In the genomic region with DNA sequence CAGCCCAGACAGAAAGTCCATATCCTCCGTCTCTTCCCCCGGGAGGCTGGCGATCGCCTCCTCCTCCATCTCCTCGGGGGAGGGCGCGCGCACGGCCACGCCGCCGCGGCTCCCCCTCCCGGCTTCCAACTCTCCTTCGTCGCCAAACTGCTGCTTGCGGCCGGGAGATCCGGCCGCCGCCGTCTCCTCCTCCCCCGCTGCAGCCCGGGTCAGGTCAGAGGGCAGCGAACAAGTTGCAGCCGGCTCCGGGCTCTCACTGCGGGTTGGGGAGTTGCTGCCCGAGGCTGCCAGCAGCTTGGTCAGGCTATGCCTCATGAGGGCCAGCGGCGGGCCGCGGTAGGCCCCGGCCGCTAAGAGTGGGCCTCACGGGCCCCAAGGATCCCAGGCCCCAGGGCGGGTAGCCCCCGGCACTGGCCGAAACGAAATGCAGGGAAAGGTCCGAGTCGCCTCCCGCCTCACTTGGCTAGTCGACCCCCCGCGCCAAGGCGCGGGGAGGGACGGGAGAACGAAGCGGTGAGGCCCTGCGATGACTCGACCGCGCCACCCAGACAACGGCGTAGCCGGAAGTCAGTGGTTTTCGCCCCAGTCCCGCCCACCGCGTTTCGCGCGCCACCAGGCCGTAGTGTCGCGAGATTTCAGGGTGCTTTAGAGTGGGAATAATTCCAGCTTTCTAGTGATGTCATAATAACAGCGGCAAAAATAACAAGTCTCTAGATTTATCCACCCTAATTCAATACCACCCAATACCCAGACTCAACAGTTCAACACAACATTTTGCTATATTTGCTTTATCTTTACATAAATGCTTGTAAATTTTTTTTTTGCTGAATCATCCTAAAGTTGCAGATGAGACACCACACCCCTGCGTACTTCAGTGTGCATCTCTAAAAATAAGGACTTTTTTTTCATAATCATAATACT, we compare ENCODE assay signal across 8 cellular contexts. TPM values are rescaled to one million over a fixed set of nuclear protein-coding genes. Genes with fewer than 3 reads are reported as not detected.
DNase-seq lines count a peak whose midpoint lies in the region; ATAC-seq, FAIRE-seq and TF ChIP-seq lines count a peak whose summit lies in the region.

A gene with protein sequence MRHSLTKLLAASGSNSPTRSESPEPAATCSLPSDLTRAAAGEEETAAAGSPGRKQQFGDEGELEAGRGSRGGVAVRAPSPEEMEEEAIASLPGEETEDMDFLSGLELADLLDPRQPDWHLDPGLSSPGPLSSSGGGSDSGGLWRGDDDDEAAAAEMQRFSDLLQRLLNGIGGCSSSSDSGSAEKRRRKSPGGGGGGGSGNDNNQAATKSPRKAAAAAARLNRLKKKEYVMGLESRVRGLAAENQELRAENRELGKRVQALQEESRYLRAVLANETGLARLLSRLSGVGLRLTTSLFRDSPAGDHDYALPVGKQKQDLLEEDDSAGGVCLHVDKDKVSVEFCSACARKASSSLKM (minus strand): TSS at position 569 of the 921 bp plus-strand sequence. CDS start 254 bp downstream, at position 315.

- intact Hi-C loops in kidney (cut with DNase I): no loop called here

- DNase-seq in AG20443 (ENCODE audit: low spot score) (peak; percentile 96), NCI-H510A (lab: John Stamatoyannopoulos, UW) (peak; percentile 67), cerebellum (ENCODE audit: low spot score) (peak; percentile 93), kidney (peak; percentile 98)
- DNase-seq in activated CD4-positive, alpha-beta T cell treated with anti-CD3 and anti-CD28 coated beads for 1 hour: peak; percentile 87
- peak; percentile 97 for DNase-seq in stimulated activated CD4-positive, alpha-beta T cell treated with anti-CD3 and anti-CD28 coated beads, Interleukin-15, amount 100 ng/mL, for 24 hours

- H3K27ac ChIP-seq in kidney (ENCODE audit: low read depth in 2 of 2, low read length in 2 of 2): peak within 1 kb of the TSS; percentile 89 to 98

- H3K4me1 ChIP-seq in kidney (ENCODE audit: control insufficient read depth in 1 of 2, insufficient read depth in 1 of 2, low read depth in 1 of 2, low read length in 2 of 2): peaks cover 8 to 10% of the 10 kb centered on the region in 2 donors

- peak; percentile 92 for TF ChIP-seq POLR2A in GM19099 (IDR thresholded peaks at IDR 0.05; ENCODE audit: extremely low read depth, insufficient read length, low read depth)

- H3K9me3 ChIP-seq in kidney (ENCODE audit: control insufficient read depth in 1 of 2, low read length in 2 of 2): no peaks in the 10 kb centered on the region

- peaks cover 5 to 7% of the 10 kb centered on the region in 2 donors for H3K36me3 ChIP-seq in kidney (ENCODE audit: control insufficient read depth in 1 of 2, insufficient read depth in 2 of 2, low read length in 2 of 2)

- ATAC-seq in HG03432 (IDR thresholded peaks at IDR 0.05; ENCODE audit: unreplicated experiment): peak; percentile 92

- H3K9ac ChIP-seq in kidney (ENCODE audit: low read length in 2 of 2): peak within 1 kb of the TSS; percentile 83 to 86

- peak; percentile 25 for FAIRE-seq in kidney (lab: Jason Lieb, UNC)

- H3K4me3 ChIP-seq in kidney (ENCODE audit: low read length in 2 of 2): peak within 1 kb of the TSS; percentile 91 to 96

- no peak for TF ChIP-seq CTCF in kidney (IDR thresholded peaks at IDR 0.05; ENCODE audit: borderline replicate concordance, extremely low read depth, insufficient read depth)

RNA-seq across cellular contexts. Expression of the gene that starts here (rescaled TPM):
- total RNA-seq in cerebellum: 82.5 TPM
- 44.7 TPM for total RNA-seq in kidney
- 15.2 TPM for polyA plus RNA-seq in kidney (ENCODE audit: insufficient read depth, low read depth, low replicate concordance)

Comparison
In these comparisons a context has a peak if more than half of its experiments do, and no peak if none do; other contexts are left out.
1. Peak in every context shown above with its lines: DNase-seq, ATAC-seq, H3K4me3 ChIP-seq and H3K27ac ChIP-seq.